1 cellular context compared by ENCODE assay signal in genomic region chr6:31665501-31666336, GRCh38.
TF ChIP-seq lines count a peak whose summit lies in the region.

Gene CSNK2B, plus strand, starts transcription at chr6:31666080. Its CDS starts 752 bp downstream, at chr6:31666832.

TF ChIP-seq in K562, 482 proteins besides CTCF, POLR2A, EP300 and RAD21 (continued from another document and continues in another):
- TF ChIP-seq E2F8 (IDR thresholded peaks at IDR 0.05; ENCODE audit: low read depth, partially characterized antibody) (peak; percentile 91), KDM2B (CRISPR knock-in tag; IDR thresholded peaks at IDR 0.05) (no peak), MTF1 (CRISPR knock-in tag; IDR thresholded peaks at IDR 0.05; ENCODE audit: borderline replicate concordance) (no peak), ELF2 (CRISPR knock-in tag; IDR thresholded peaks at IDR 0.05) (peak; percentile 83), HCFC1 (IDR thresholded peaks at IDR 0.05; ENCODE audit: low read depth, low read length) (peak; percentile 97), SETDB1 (IDR thresholded peaks at IDR 0.05; ENCODE audit: low read length) (peak; percentile 21), MEIS2 (IDR thresholded peaks at IDR 0.05; ENCODE audit: partially characterized antibody) (peak; percentile 53), TCF7 (IDR thresholded peaks at IDR 0.05; ENCODE audit: borderline replicate concordance) (no peak), ETS2 (tag; IDR thresholded peaks at IDR 0.05; ENCODE audit: borderline replicate concordance, poor library complexity, severe bottlenecking) (peak; percentile 10), TEAD4 (IDR thresholded peaks at IDR 0.05; ENCODE audit: low read length) (no peak), TEAD4 (CRISPR knock-in tag; IDR thresholded peaks at IDR 0.05; ENCODE audit: borderline replicate concordance) (no peak), TGIF2 (CRISPR knock-in tag; IDR thresholded peaks at IDR 0.05) (no peak), TEAD2 (tag; IDR thresholded peaks at IDR 0.05) (no peak), THRB (CRISPR knock-in tag; conservative IDR thresholded peaks at IDR 0.05) (peak; percentile 74), BRF1 (IDR thresholded peaks at IDR 0.05; ENCODE audit: borderline replicate concordance, extremely low read depth, insufficient read length) (no peak), XRCC5 (IDR thresholded peaks at IDR 0.05; ENCODE audit: low read depth, low read length) (peak; percentile 24), ZBTB43 (CRISPR knock-in tag; IDR thresholded peaks at IDR 0.05) (peak; percentile 6; the same call in 1 of the 2 replicates), SOX6 (IDR thresholded peaks at IDR 0.05) (peak; percentile 40; the same call in 1 of the 2 replicates), CCAR2 (IDR thresholded peaks at IDR 0.05; ENCODE audit: low read depth, low read length) (no peak), FOXK2 (conservative IDR thresholded peaks at IDR 0.05 in 1 of 2, IDR thresholded peaks at IDR 0.05 in 1 of 2; ENCODE audit: low read depth in 2 of 2) (peak; percentile 85 to 91), ZFP30 (CRISPR knock-in tag; IDR thresholded peaks at IDR 0.05; ENCODE audit: borderline replicate concordance) (no peak), ELF1 (tag; IDR thresholded peaks at IDR 0.05) (no peak), SMARCC2 (IDR thresholded peaks at IDR 0.05; ENCODE audit: low read depth) (no peak; the same call in 1 of the 2 replicates), NCOR1 (IDR thresholded peaks at IDR 0.05) (no peak), NFIX (CRISPR knock-in tag; IDR thresholded peaks at IDR 0.05; ENCODE audit: low read depth) (peak; percentile 3; the same call in 1 of the 2 replicates), MED1 (CRISPR knock-in tag; IDR thresholded peaks at IDR 0.05; ENCODE audit: borderline replicate concordance) (no peak), ZNF175 (CRISPR knock-in tag; IDR thresholded peaks at IDR 0.05; ENCODE audit: low read depth) (no peak), RB1 (IDR thresholded peaks at IDR 0.05; ENCODE audit: low read depth) (no peak), KDM1A (IDR thresholded peaks at IDR 0.05) (no peak), ZNF174 (CRISPR knock-in tag; IDR thresholded peaks at IDR 0.05) (0 out of 2 replicates have a peak, but pooled peaks have one; percentile 54), BHLHE40 (IDR thresholded peaks at IDR 0.05; ENCODE audit: low read length) (peak; percentile 74), MCM2 (IDR thresholded peaks at IDR 0.05; ENCODE audit: low read depth) (no peak), EP400 (IDR thresholded peaks at IDR 0.05) (no peak), ZNF431 (CRISPR knock-in tag; IDR thresholded peaks at IDR 0.05) (peak; percentile 75), NR4A1 (CRISPR knock-in tag; IDR thresholded peaks at IDR 0.05) (peak; percentile 55; the same call in 1 of the 2 replicates), NR4A1 (tag; IDR thresholded peaks at IDR 0.05) (no peak), RFX7 (CRISPR knock-in tag; IDR thresholded peaks at IDR 0.05) (0 out of 2 replicates have a peak, but pooled peaks have one; percentile 29), FOXO4 (CRISPR knock-in tag; IDR thresholded peaks at IDR 0.05) (peak; percentile 69; the same call in 1 of the 2 replicates), GABPB1 (CRISPR knock-in tag; IDR thresholded peaks at IDR 0.05) (peak; percentile 96), ESRRA (IDR thresholded peaks at IDR 0.05; ENCODE audit: borderline replicate concordance, low read depth) (peak; percentile 87), STAT5B (CRISPR knock-in tag; IDR thresholded peaks at IDR 0.05) (no peak), ZZZ3 (IDR thresholded peaks at IDR 0.05) (no peak), PTRF (tag; IDR thresholded peaks at IDR 0.05) (no peak), PTBP1 (IDR thresholded peaks at IDR 0.05; ENCODE audit: low read depth, low read length) (peak; percentile 80; the same call in 1 of the 2 replicates), TBP (optimal IDR thresholded peaks at IDR 0.05; ENCODE audit: low read depth, low read length) (peak; percentile 83), IRF2 (CRISPR knock-in tag; IDR thresholded peaks at IDR 0.05) (no peak), MLLT1 (IDR thresholded peaks at IDR 0.05) (peak in 1 of 2 experiments; percentile 71; a peak in 1 of 4 replicates), POLR3G (IDR thresholded peaks at IDR 0.05; ENCODE audit: extremely low read depth, insufficient read length, insufficient replicate concordance) (no peak), ARID1B (IDR thresholded peaks at IDR 0.05) (no peak), ZMIZ1 (IDR thresholded peaks at IDR 0.05; ENCODE audit: low read depth in 2 of 2, low read length in 2 of 2) (peak in 1 of 2 experiments; percentile 43; a peak in 2 of 4 replicates), NELFE (IDR thresholded peaks at IDR 0.05; ENCODE audit: insufficient read depth, insufficient read length) (no peak), TFAP4 (CRISPR knock-in tag; IDR thresholded peaks at IDR 0.05; ENCODE audit: borderline replicate concordance) (peak; percentile 81), E2F5 (CRISPR knock-in tag; IDR thresholded peaks at IDR 0.05) (no peak; the same call in none of the 2 replicates), ZC3H4 (CRISPR knock-in tag; IDR thresholded peaks at IDR 0.05; ENCODE audit: borderline replicate concordance) (no peak), NR3C1 (CRISPR knock-in tag; IDR thresholded peaks at IDR 0.05) (no peak), RBM34 (IDR thresholded peaks at IDR 0.05; ENCODE audit: borderline replicate concordance, insufficient read depth, low read length) (no peak), ZBTB7A (IDR thresholded peaks at IDR 0.05; ENCODE audit: borderline replicate concordance, control insufficient read depth, low read depth, low read length) (peak; percentile 95), GABPB2 (CRISPR knock-in tag; conservative IDR thresholded peaks at IDR 0.05) (peak; percentile 73)
